In the genomic region with DNA sequence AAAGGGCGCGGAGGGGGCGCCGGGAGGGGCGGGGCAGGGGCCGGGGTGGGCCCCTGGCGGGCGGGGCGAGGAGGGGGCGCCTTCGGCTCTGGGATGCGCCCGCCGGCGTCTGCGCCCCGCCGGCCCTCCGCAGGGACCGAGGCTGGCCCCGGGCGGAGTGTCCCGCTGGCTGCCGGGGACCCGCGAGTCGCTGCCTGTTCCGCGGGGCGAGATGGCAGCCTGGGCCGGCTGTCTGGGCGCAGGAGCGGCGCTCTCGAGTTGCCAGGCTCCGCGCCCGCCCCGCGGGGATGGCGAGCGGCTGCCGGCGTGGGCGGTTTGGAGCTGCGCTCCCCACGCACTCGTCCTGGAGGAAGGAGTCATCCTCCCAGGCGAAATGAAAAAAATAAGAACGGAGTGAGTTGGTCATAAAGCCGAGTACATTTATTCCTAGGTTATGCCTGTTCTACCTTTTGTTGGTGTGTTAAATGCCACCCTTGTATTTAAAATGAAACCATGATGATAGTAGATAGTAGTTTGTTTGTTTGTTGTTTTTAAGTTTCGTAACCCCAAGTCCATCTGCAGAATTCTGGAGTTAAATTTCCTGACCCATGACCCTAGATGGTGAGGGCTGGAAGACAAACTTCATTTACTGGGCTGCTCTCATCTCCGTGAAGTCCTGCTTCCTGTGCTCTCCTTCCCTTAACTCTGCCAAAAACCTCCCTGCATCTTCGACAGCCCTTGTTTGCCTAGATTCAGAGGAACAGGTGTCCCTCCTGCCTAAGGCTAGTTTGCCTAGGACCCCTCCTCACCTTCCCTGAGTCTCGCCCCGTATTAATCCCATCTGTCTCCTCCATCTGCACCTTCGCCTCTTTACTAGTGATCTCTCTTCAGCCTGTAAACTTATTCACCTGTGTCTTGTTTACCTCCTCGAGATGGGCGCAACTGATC, we compare ENCODE assay signal across 8 cellular contexts. TPM values are rescaled to one million over a fixed set of nuclear protein-coding genes. Genes with fewer than 3 reads are reported as not detected.
DNase-seq lines count a peak whose midpoint lies in the region; ATAC-seq and TF ChIP-seq lines count a peak whose summit lies in the region.

No MANE protein-coding gene starts in this region.

- H3K27me3 ChIP-seq in adrenal gland (no peaks in the 10 kb centered on the region), right cardiac atrium (ENCODE audit: control insufficient read depth, insufficient read depth) (no peaks in the 10 kb centered on the region), rectal smooth muscle tissue (ENCODE audit: control insufficient read depth, insufficient read depth, low read length) (no peaks in the 10 kb centered on the region)

- no peak for TF ChIP-seq CTCF in adrenal gland (IDR thresholded peaks at IDR 0.05)

- peak overlapping the region in 2 of 4 donors; percentile 59 to 83 for H3K4me3 ChIP-seq in adrenal gland
- H3K4me3 ChIP-seq in right cardiac atrium (ENCODE audit: low read length) = peak overlapping the region; percentile 71
- H3K4me3 ChIP-seq in rectal smooth muscle tissue (ENCODE audit: low read length) = peak overlapping the region; percentile 53

- H3K9ac ChIP-seq in rectal smooth muscle tissue (ENCODE audit: low read length) = no peak overlapping the region

- H3K4me1 ChIP-seq in adrenal gland (replicated peaks in 1 of 2) (peaks cover 8 to 17% of the 10 kb centered on the region in 2 donors), right cardiac atrium (ENCODE audit: control insufficient read depth, insufficient read depth, low read length) (peaks cover 3% of the 10 kb centered on the region), rectal smooth muscle tissue (ENCODE audit: control insufficient read depth, insufficient read depth, low read length) (peaks cover 5% of the 10 kb centered on the region)

- intact Hi-C loops in adrenal gland (cut with DNase I) = no loop called here
- intact Hi-C loops in right cardiac atrium (cut with DNase I) = loop anchor here in 1 of 4 donors (5.0 kb wide), 1 partner anchor 62 kb away; the partner anchor contains the start of gene TUB

- H3K36me3 ChIP-seq in adrenal gland (replicated peaks in 1 of 2) = no peaks in the 10 kb centered on the region
- no peaks in the 10 kb centered on the region for H3K36me3 ChIP-seq in rectal smooth muscle tissue (ENCODE audit: control insufficient read depth, insufficient read depth, low read length)

- WGBS in adrenal gland, 4 donors = 7 to 20% (median 12%) methylated on average over 22 to 59 of the region's 59 CpGs
- WGBS in right cardiac atrium = 8% methylated on average over 59 of the region's 59 CpGs

- H3K27ac ChIP-seq in adrenal gland (peak overlapping the region in 3 of 5 donors; percentile 66 to 91 (median 68)), right cardiac atrium (ENCODE audit: low read length) (no peak overlapping the region), rectal smooth muscle tissue (ENCODE audit: low read depth, low read length) (peak overlapping the region; percentile 71)

- peak; percentile 43 for DNase-seq in COLO668 (lab: John Stamatoyannopoulos, UW; ENCODE audit: unreplicated experiment)
- DNase-seq in NCI-H2171 treated with DMSO at 0.1 percent for 48 hours (lab: John Stamatoyannopoulos, UW) = peak; percentile 75
- peak; percentile 32 to 59 (median 40) for DNase-seq in adrenal gland
- peak in 2 of 3 donors; percentile 64 to 75 for DNase-seq in right cardiac atrium
- DNase-seq in NCI-H187 treated with DMSO at 0.1 percent for 48 hours (lab: John Stamatoyannopoulos, UW) = no peak
- DNase-seq in mucosa of gallbladder (ENCODE audit: low spot score) = no peak

- TF ChIP-seq POLR2A in adrenal gland (IDR thresholded peaks at IDR 0.05) = peak in 1 of 2 donors; percentile 32

- ATAC-seq in right cardiac atrium (peak; percentile 25 to 35), HG03039 (IDR thresholded peaks at IDR 0.05; ENCODE audit: unreplicated experiment) (no peak)

- H3K9me3 ChIP-seq in adrenal gland (replicated peaks in 1 of 3) = no peaks in the 10 kb centered on the region
- no peaks in the 10 kb centered on the region for H3K9me3 ChIP-seq in right cardiac atrium (ENCODE audit: control insufficient read depth, low read length)

RNA-seq across cellular contexts. Expression of gene EIF3F, which starts 32.8 kb away (rescaled TPM):
- total RNA-seq in adrenal gland (100 to 1,000 TPM; 154 to 366 (median 253) TPM), right cardiac atrium (100 to 1,000 TPM; 152 to 175 (median 159) TPM), mucosa of gallbladder (251 TPM)
- polyA plus RNA-seq in adrenal gland (100 to 1,000 TPM; 105 to 152 (median 137) TPM), right cardiac atrium (179 TPM)

RNA-seq across cellular contexts. Expression of gene NLRP10, which starts 54.7 kb away (rescaled TPM):
- total RNA-seq in adrenal gland (not detected), right cardiac atrium (not detected), mucosa of gallbladder (not detected)
- polyA plus RNA-seq in adrenal gland (not detected), right cardiac atrium (not detected)

Comparison
In these comparisons a context has a peak if more than half of its experiments do, and no peak if none do; other contexts are left out.
1. DNase-seq: peak in COLO668 (single experiment), NCI-H2171 treated with DMSO at 0.1 percent for 48 hours (single experiment), adrenal gland (7 of 7) and right cardiac atrium (2 of 3); none in NCI-H187 treated with DMSO at 0.1 percent for 48 hours (single experiment) and mucosa of gallbladder (single experiment).